In the genomic region with DNA sequence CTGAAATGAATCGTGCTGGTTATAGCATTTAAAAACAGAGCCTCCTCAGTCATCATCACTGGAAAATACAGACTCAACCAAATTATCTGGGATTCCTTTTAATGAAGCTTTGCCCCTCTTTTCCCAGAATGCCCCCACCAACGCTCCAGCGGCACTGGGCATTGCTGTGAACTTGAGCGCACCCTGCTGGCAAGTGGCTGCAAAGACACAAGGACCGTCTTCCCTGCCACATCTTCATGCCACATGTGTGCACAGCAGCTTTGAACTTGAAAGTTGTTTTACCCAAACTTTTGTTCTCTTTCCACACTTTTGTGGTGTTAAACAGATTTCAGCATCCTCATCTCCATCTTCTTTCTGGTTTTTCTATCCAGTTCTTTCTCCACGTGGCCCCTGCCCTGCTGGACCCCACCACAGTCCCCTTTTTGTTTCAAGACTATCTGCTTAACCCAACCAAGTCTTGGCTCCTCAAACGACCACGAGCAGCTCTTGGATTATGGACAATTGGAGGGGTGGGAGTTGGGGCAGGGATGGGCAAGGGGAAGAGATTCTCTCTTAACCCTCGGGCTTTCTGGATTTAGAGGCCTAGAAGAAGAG, we compare ENCODE assay signal across 8 cellular contexts. TPM values are rescaled to one million over a fixed set of nuclear protein-coding genes. Genes with fewer than 3 reads are reported as not detected.
DNase-seq lines count a peak whose midpoint lies in the region; ATAC-seq and TF ChIP-seq lines count a peak whose summit lies in the region.

No MANE protein-coding gene starts in this region.

- peaks cover 4% of the 10 kb centered on the region for H3K4me1 Mint-ChIP-seq in chondrocyte (ENCODE audit: low read depth)

- 20 to 21% methylated on average over 9 of the region's 9 CpGs for WGBS in lung, 2 donors

- H3K36me3 Mint-ChIP-seq in chondrocyte (ENCODE audit: low read depth) = no peaks in the 10 kb centered on the region

- H3F3A ChIP-seq in MM.1S (ENCODE audit: insufficient read depth, low read length) = no peaks in the 10 kb centered on the region

- H3K27ac ChIP-seq in MM.1S (ENCODE audit: low read length) (no peak overlapping the region), WERI-Rb-1 (no peak overlapping the region), lung (ENCODE audit: low read depth in 1 of 2, low read length in 1 of 2) (no peak overlapping the region)

- no peaks in the 10 kb centered on the region for H3K79me2 ChIP-seq in MM.1S (ENCODE audit: low read length)

- TF ChIP-seq CTCF in MM.1S (IDR thresholded peaks at IDR 0.05; ENCODE audit: low read length) (peak; percentile 98), WERI-Rb-1 (IDR thresholded peaks at IDR 0.05; ENCODE audit: low read depth, low read length) (peak; percentile 94), chondrocyte (IDR thresholded peaks at IDR 0.05) (peak; percentile 84), lung (IDR thresholded peaks at IDR 0.05; ENCODE audit: control extremely low read depth, extremely low read depth) (peak; percentile 46)

- H3K36me3 ChIP-seq in MM.1S (replicated peaks; ENCODE audit: insufficient read depth, low read length) (no peaks in the 10 kb centered on the region), WERI-Rb-1 (no peaks in the 10 kb centered on the region), lung (ENCODE audit: control insufficient read depth in 2 of 2, insufficient read depth in 2 of 2, low read length in 2 of 2) (no peaks in the 10 kb centered on the region)

- H4K20me1 ChIP-seq in MM.1S (ENCODE audit: insufficient read depth, low read length) = no peaks in the 10 kb centered on the region

- peaks cover 16% of the 10 kb centered on the region for H3K4me1 ChIP-seq in MM.1S (ENCODE audit: low read length)
- H3K4me1 ChIP-seq in lung (ENCODE audit: control insufficient read depth in 2 of 2, insufficient read depth in 2 of 2, low read length in 2 of 2) = no peaks in the 10 kb centered on the region

- ATAC-seq in GM21515 (IDR thresholded peaks at IDR 0.05; ENCODE audit: unreplicated experiment) = peak; percentile 72
- no peak for ATAC-seq in lung (ENCODE audit: insufficient read depth, low FRiP score)
- ATAC-seq in stimulated activated naive CD8-positive, alpha-beta T cell treated with anti-CD3 and anti-CD28 coated beads, Interleukin-15, Interleukin-2, amounts not matched to agents 100 U/mL and 50 U/mL, for 24 hours = peak; percentile 34

- peaks cover 27% of the 10 kb centered on the region for H3K27me3 ChIP-seq in MM.1S (replicated peaks; ENCODE audit: insufficient read depth, low read length)
- H3K27me3 ChIP-seq in WERI-Rb-1 (ENCODE audit: insufficient read depth, low read depth, severe bottlenecking) = no peaks in the 10 kb centered on the region
- no peaks in the 10 kb centered on the region for H3K27me3 ChIP-seq in lung (ENCODE audit: control insufficient read depth, insufficient read depth)

- H3K27me3 Mint-ChIP-seq in chondrocyte (ENCODE audit: low read depth) = peaks cover 76% of the 10 kb centered on the region

- H3K9ac ChIP-seq in MM.1S (ENCODE audit: low read length) = no peak overlapping the region

- DNase-seq in Daoy (ENCODE audit: low read depth) (peak; percentile 71), MM.1S (peak; percentile 64), WERI-Rb-1 (peak; percentile 65), chondrocyte (ENCODE audit: low spot score) (no peak), lung (ENCODE audit: low spot score) (peak; percentile 49), NCI-H226 (no peak)
- peak; percentile 68 for DNase-seq in stimulated activated naive CD8-positive, alpha-beta T cell treated with anti-CD3 and anti-CD28 coated beads, Interleukin-15, Interleukin-2, amounts not matched to agents 100 U/mL and 50 U/mL, for 24 hours

- H2AFZ ChIP-seq in MM.1S (ENCODE audit: low read length) = no peak overlapping the region

- no peaks in the 10 kb centered on the region for H3K9me2 ChIP-seq in MM.1S (replicated peaks; ENCODE audit: insufficient read depth, low read length)

- no peak overlapping the region for H3K4me2 ChIP-seq in MM.1S (ENCODE audit: low read depth, low read length)

- no peaks in the 10 kb centered on the region for H3K9me3 Mint-ChIP-seq in chondrocyte (ENCODE audit: low read depth)

- H3K4me3 ChIP-seq in MM.1S (ENCODE audit: low read length) = no peak overlapping the region
- no peak overlapping the region for H3K4me3 ChIP-seq in WERI-Rb-1 (ENCODE audit: low read depth, low read length)
- no peak overlapping the region for H3K4me3 ChIP-seq in lung

- no peak overlapping the region for H3K27ac Mint-ChIP-seq in chondrocyte (ENCODE audit: unreplicated experiment)

- H3K9me3 ChIP-seq in MM.1S (replicated peaks; ENCODE audit: insufficient read depth, low read length) (no peaks in the 10 kb centered on the region), WERI-Rb-1 (ENCODE audit: severe bottlenecking) (no peaks in the 10 kb centered on the region), lung (ENCODE audit: control insufficient read depth in 2 of 2, insufficient read depth in 1 of 2, low read length in 1 of 2) (no peaks in the 10 kb centered on the region)

- H3K4me3 Mint-ChIP-seq in chondrocyte (ENCODE audit: unreplicated experiment) = no peak overlapping the region

RNA-seq across cellular contexts. Expression of gene LMX1A, which starts 12.8 kb away (rescaled TPM):
- total RNA-seq in Daoy (2014; rRNA removed; shearing (Covaris generic)) = not detected in 2 replicates
- total RNA-seq in chondrocyte (not detected in 3 replicates), lung (not detected)
- polyA plus RNA-seq in lung = under 1 TPM in 1 of 2 donors, not detected in 1; 0.03 TPM

Comparison
In these comparisons a context has a peak if more than half of its experiments do, and no peak if none do; other contexts are left out.
1. DNase-seq: peak in Daoy (single experiment), MM.1S (single experiment), WERI-Rb-1 (single experiment), lung (single experiment) and stimulated activated naive CD8-positive, alpha-beta T cell treated with anti-CD3 and anti-CD28 coated beads, Interleukin-15, Interleukin-2, amounts not matched to agents 100 U/mL and 50 U/mL, for 24 hours (single experiment); none in chondrocyte (single experiment) and NCI-H226 (single experiment).
2. CTCF ChIP-seq: peak in every context shown above with its lines; median percentile 98 in MM.1S; 94 in WERI-Rb-1; 84 in chondrocyte; 46 in lung.